1 cellular context compared by ENCODE assay signal in the genomic region with DNA sequence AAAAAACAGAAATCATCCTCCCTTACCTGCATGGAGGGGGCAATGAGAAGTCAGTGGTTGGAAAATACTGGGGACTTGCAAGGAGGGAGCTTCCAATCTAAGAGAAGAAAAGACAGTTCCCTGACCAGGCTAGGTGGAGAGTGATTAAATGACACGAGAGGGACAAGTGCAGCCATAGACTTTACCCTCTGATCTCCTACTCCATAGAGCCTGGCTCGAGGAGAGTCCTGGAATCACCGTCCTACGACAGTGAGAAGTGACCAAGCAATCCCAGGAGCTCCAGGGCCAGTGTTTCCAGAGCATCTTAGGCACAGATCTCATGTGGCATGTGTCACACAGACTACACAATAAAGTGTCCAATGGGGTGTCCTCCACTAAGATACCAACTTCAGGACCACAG.
TF ChIP-seq lines count a peak whose summit lies in the region.

No MANE protein-coding gene starts in this region.

TF ChIP-seq in GM23338, 12 proteins besides CTCF, POLR2A, EP300 and RAD21 (continued from another document):
- TF ChIP-seq, protein P1, sequence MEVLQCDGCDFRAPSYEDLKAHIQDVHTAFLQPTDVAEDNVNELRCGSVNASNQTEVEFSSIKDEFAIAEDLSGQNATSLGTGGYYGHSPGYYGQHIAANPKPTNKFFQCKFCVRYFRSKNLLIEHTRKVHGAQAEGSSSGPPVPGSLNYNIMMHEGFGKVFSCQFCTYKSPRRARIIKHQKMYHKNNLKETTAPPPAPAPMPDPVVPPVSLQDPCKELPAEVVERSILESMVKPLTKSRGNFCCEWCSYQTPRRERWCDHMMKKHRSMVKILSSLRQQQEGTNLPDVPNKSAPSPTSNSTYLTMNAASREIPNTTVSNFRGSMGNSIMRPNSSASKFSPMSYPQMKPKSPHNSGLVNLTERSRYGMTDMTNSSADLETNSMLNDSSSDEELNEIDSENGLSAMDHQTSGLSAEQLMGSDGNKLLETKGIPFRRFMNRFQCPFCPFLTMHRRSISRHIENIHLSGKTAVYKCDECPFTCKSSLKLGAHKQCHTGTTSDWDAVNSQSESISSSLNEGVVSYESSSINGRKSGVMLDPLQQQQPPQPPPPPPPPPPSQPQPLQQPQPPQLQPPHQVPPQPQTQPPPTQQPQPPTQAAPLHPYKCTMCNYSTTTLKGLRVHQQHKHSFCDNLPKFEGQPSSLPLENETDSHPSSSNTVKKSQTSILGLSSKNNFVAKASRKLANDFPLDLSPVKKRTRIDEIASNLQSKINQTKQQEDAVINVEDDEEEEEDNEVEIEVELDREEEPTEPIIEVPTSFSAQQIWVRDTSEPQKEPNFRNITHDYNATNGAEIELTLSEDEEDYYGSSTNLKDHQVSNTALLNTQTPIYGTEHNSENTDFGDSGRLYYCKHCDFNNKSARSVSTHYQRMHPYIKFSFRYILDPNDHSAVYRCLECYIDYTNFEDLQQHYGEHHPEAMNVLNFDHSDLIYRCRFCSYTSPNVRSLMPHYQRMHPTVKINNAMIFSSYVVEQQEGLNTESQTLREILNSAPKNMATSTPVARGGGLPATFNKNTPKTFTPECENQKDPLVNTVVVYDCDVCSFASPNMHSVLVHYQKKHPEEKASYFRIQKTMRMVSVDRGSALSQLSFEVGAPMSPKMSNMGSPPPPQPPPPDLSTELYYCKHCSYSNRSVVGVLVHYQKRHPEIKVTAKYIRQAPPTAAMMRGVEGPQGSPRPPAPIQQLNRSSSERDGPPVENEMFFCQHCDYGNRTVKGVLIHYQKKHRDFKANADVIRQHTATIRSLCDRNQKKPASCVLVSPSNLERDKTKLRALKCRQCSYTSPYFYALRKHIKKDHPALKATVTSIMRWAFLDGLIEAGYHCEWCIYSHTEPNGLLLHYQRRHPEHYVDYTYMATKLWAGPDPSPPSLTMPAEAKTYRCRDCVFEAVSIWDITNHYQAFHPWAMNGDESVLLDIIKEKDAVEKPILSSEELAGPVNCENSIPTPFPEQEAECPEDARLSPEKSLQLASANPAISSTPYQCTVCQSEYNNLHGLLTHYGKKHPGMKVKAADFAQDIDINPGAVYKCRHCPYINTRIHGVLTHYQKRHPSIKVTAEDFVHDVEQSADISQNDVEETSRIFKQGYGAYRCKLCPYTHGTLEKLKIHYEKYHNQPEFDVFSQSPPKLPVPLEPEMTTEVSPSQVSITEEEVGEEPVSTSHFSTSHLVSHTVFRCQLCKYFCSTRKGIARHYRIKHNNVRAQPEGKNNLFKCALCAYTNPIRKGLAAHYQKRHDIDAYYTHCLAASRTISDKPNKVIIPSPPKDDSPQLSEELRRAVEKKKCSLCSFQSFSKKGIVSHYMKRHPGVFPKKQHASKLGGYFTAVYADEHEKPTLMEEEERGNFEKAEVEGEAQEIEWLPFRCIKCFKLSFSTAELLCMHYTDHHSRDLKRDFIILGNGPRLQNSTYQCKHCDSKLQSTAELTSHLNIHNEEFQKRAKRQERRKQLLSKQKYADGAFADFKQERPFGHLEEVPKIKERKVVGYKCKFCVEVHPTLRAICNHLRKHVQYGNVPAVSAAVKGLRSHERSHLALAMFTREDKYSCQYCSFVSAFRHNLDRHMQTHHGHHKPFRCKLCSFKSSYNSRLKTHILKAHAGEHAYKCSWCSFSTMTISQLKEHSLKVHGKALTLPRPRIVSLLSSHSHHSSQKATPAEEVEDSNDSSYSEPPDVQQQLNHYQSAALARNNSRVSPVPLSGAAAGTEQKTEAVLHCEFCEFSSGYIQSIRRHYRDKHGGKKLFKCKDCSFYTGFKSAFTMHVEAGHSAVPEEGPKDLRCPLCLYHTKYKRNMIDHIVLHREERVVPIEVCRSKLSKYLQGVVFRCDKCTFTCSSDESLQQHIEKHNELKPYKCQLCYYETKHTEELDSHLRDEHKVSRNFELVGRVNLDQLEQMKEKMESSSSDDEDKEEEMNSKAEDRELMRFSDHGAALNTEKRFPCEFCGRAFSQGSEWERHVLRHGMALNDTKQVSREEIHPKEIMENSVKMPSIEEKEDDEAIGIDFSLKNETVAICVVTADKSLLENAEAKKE (CRISPR knock-in tag; IDR thresholded peaks at IDR 0.05), result no peak
- TF ChIP-seq ZNF114 (CRISPR knock-in tag; IDR thresholded peaks at IDR 0.05) (no peak), ZNF331 (CRISPR knock-in tag; IDR thresholded peaks at IDR 0.05; ENCODE audit: low read depth) (no peak), STAT1 (IDR thresholded peaks at IDR 0.05; ENCODE audit: unreplicated experiment) (no peak), CREB1 (CRISPR knock-in tag; IDR thresholded peaks at IDR 0.05; ENCODE audit: low read depth) (no peak), JUNB (IDR thresholded peaks at IDR 0.05; ENCODE audit: unreplicated experiment) (no peak), EZH2 (IDR thresholded peaks at IDR 0.05; ENCODE audit: low read depth, unreplicated experiment) (no peak), NANOG (IDR thresholded peaks at IDR 0.05; ENCODE audit: borderline replicate concordance) (no peak), REST (IDR thresholded peaks at IDR 0.05; ENCODE audit: unreplicated experiment) (no peak), ETS1 (IDR thresholded peaks at IDR 0.05) (no peak)
